In the genomic region with DNA sequence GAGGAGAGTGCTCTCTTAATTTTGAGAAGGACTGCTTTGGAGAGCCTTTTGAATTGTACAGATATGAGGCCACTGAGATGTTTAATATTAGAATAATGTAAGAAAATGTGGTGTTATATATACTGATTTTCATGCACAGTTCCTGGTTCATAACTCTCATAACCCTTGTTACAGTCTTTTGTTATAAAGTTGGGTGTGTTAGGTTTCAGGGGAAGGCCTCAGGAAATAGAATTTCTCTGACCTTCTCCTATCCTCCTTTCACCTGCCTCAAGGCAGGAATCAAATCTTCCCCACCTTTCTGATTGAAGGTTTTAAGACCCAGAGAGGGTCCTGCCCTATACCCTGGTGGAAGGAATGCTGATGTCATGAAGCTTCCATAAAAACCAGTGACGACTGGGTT, we compare ENCODE assay signal across 29 cellular contexts.
"Had no signal": no experiment of that assay in that cellular context is flagged by ENCODE, and none has a peak within 500 bp of the region (broad histone marks: within the 10 kb centered on the region; RNA-seq: fewer than 3 reads in every experiment).

No MANE protein-coding gene starts in this region.

- H3K4me1 Mint-ChIP-seq: central memory CD8-positive, alpha-beta T cell; naive B cell had no signal

- H3K4me3 ChIP-seq: colonic mucosa, gastrocnemius medialis, heart left ventricle, hepatocyte, left lung, right atrium auricular region, smooth muscle cell, stomach, testis, tibial artery, upper lobe of right lung, uterus had no signal

- DNase-seq: colonic mucosa; effector memory CD4-positive, alpha-beta T cell; foreskin fibroblast; gastrocnemius medialis; heart left ventricle; kidney; left lung; mesenchymal stem cell; naive B cell; stimulated activated CD4-positive, alpha-beta T cell treated with anti-CD3 and anti-CD28 coated beads, Interleukin-12 subunit alpha, Interleukin-12 subunit beta, amount 100 ng/mL, for 4 hours; stimulated activated CD4-positive, alpha-beta T cell treated with anti-CD3 and anti-CD28 coated beads, Interleukin-1b, Interleukin-23, amount 100 ng/mL, for 48 hours; stimulated activated CD4-positive, alpha-beta T cell treated with anti-CD3 and anti-CD28 coated beads, Interleukin-4, amount 100 ng/mL, for 1 hour; stimulated activated CD8-positive, alpha-beta memory T cell treated with anti-CD3 and anti-CD28 coated beads, Interleukin-4, amount 100 ng/mL, for 48 hours; stimulated activated naive CD4-positive, alpha-beta T cell; stomach; testis; tibial artery; upper lobe of right lung; uterus had no signal

- H3K27me3 ChIP-seq: colonic mucosa, gastrocnemius medialis, heart left ventricle, hepatocyte, left lung, neutrophil, right atrium auricular region, stomach, testis, tibial artery, upper lobe of right lung, uterus had no signal

- H3K4me2 ChIP-seq: hepatocyte, smooth muscle cell had no signal

- H3K9ac ChIP-seq: parathyroid adenoma had no signal

- H3K4me1 ChIP-seq: colonic mucosa, gastrocnemius medialis, left lung, parathyroid adenoma, uterus had no signal

- H3K27me3 Mint-ChIP-seq: central memory CD8-positive, alpha-beta T cell; dendritic cell treated with granulocyte-macrophage colony-stimulating factor and Interleukin-4, amounts not matched to agents 40 ng/mL and 50 ng/mL, for 4 days; naive B cell; natural killer cell treated with Interleukin-12 subunit alpha and Interleukin-12 subunit beta and Interleukin-15 and Interleukin-18, amount 100 ng/mL, for 72 hours; progenitor cell of endocrine pancreas had no signal

- H3K36me3 Mint-ChIP-seq: naive B cell; natural killer cell treated with Interleukin-12 subunit alpha and Interleukin-12 subunit beta and Interleukin-15 and Interleukin-18, amount 100 ng/mL, for 72 hours had no signal

- H3K9me3 Mint-ChIP-seq: central memory CD8-positive, alpha-beta T cell; dendritic cell treated with granulocyte-macrophage colony-stimulating factor and Interleukin-4, amounts not matched to agents 40 ng/mL and 50 ng/mL, for 4 days; neural crest cell had no signal

- H3K9me3 ChIP-seq: colonic mucosa, gastrocnemius medialis, heart left ventricle, left lung, neutrophil, right atrium auricular region, stomach, testis, tibial artery, upper lobe of right lung, uterus had no signal

- H3K27ac ChIP-seq: colonic mucosa, gastrocnemius medialis, heart left ventricle, hepatocyte, left lung, neutrophil, parathyroid adenoma, right atrium auricular region, stomach, testis, tibial artery, upper lobe of right lung, uterus had no signal

- H3K27ac Mint-ChIP-seq: dendritic cell treated with granulocyte-macrophage colony-stimulating factor and Interleukin-4, amounts not matched to agents 40 ng/mL and 50 ng/mL, for 4 days; naive B cell; natural killer cell treated with Interleukin-12 subunit alpha and Interleukin-12 subunit beta and Interleukin-15 and Interleukin-18, amount 100 ng/mL, for 72 hours; progenitor cell of endocrine pancreas had no signal

- H3K4me3 Mint-ChIP-seq: central memory CD8-positive, alpha-beta T cell; dendritic cell treated with granulocyte-macrophage colony-stimulating factor and Interleukin-4, amounts not matched to agents 40 ng/mL and 50 ng/mL, for 4 days; naive B cell; natural killer cell treated with Interleukin-12 subunit alpha and Interleukin-12 subunit beta and Interleukin-15 and Interleukin-18, amount 100 ng/mL, for 72 hours; neural crest cell had no signal

- H3K36me3 ChIP-seq: colonic mucosa, gastrocnemius medialis, heart left ventricle, left lung, neutrophil, right atrium auricular region, stomach, tibial artery, upper lobe of right lung, uterus had no signal

- H3K79me2 ChIP-seq: hepatocyte, parathyroid adenoma had no signal
